ENCODE assay signal across 20 cellular contexts in genomic region chr18:31484461-31484860, GRCh38. TPM values are rescaled to one million over a fixed set of nuclear protein-coding genes. Genes with fewer than 3 reads are reported as not detected.
DNase-seq lines count a peak whose midpoint lies in the region; ATAC-seq, FAIRE-seq and TF ChIP-seq lines count a peak whose summit lies in the region.
"Had no signal": no experiment of that assay in that cellular context is flagged by ENCODE, and none has a peak within 500 bp of the region (broad histone marks: within the 10 kb centered on the region; RNA-seq: fewer than 3 reads in every experiment).

No MANE protein-coding gene starts in this region.

- no peak for DNase-seq in GM18507 (ENCODE audit: extremely low spot score, insufficient read length, low read depth)
- peak; percentile 64 for DNase-seq in epithelial cell of prostate (ENCODE audit: low read depth, low spot score)
- DNase-seq in left colon, result no peak
- no peak for DNase-seq in type B pancreatic cell (ENCODE audit: extremely low spot score, unreplicated experiment)
- DNase-seq in coronary artery (ENCODE audit: low spot score), result no peak
- no peak for DNase-seq in NCI-H446 (lab: John Stamatoyannopoulos, UW)
- DNase-seq in NCI-H526 treated with DMSO at 0.1 percent for 48 hours (lab: John Stamatoyannopoulos, UW), result no peak
- DNase-seq: Calu3; CD8-positive, alpha-beta T cell; DMS79 treated with DMSO at 0.1 percent for 48 hours; GF-D8; GOT3; H7; HFFc6; IMR-90 had no signal

- peak overlapping the region; percentile 9 for H3K4me3 Mint-ChIP-seq in type B pancreatic cell
- H3K4me3 Mint-ChIP-seq: B cell; CD8-positive, alpha-beta T cell; HFFc6 had no signal

- no peak overlapping the region for H3K4me3 ChIP-seq in coronary artery
- H3K4me3 ChIP-seq: BLaER1 treated with 17β-estradiol and CSF1 and Interleukin-3, amounts not matched to agents 10 nM and 100 nM had no signal

- H3K27ac Mint-ChIP-seq in type B pancreatic cell, result peak overlapping the region; percentile 77
- H3K27ac Mint-ChIP-seq: B cell; CD8-positive, alpha-beta T cell; HFFc6 had no signal

- peak; percentile 83 for ATAC-seq in left colon
- ATAC-seq: CD8-positive, alpha-beta T cell; HCT116 had no signal

- intact Hi-C loops in left colon (cut with DNase I, micrococcal nuclease), result no loop called here

- TF ChIP-seq CTCF in type B pancreatic cell (conservative IDR thresholded peaks at IDR 0.05) (no peak), coronary artery (IDR thresholded peaks at IDR 0.05) (no peak)

- H3K27me3 Mint-ChIP-seq in type B pancreatic cell, result no peaks in the 10 kb centered on the region

- peaks cover 4% of the 10 kb centered on the region for H3K9me3 Mint-ChIP-seq in type B pancreatic cell
- H3K9me3 Mint-ChIP-seq: CD8-positive, alpha-beta T cell had no signal

- peak overlapping the region; percentile 83 for H3K27ac ChIP-seq in epithelial cell of prostate
- H3K27ac ChIP-seq in coronary artery, result no peak overlapping the region
- H3K27ac ChIP-seq: BLaER1 treated with 17β-estradiol and CSF1 and Interleukin-3, amounts not matched to agents 10 nM and 100 nM had no signal

- H3K4me1 Mint-ChIP-seq in type B pancreatic cell (ENCODE audit: unreplicated experiment), result peaks cover 24% of the 10 kb centered on the region
- H3K4me1 Mint-ChIP-seq: B cell had no signal

- peak; percentile 15 for FAIRE-seq in GM18507 (lab: Jason Lieb, UNC)
- FAIRE-seq: HTR-8/SVneo had no signal

- H3K36me3 Mint-ChIP-seq in type B pancreatic cell, result no peaks in the 10 kb centered on the region
- H3K36me3 Mint-ChIP-seq: CD8-positive, alpha-beta T cell had no signal

RNA-seq across cellular contexts. Expression of gene DSG2, which starts 13.5 kb away (rescaled TPM):
- 100 to 1,000 TPM; 311 to 330 TPM for total RNA-seq in left colon
- total RNA-seq in type B pancreatic cell (ENCODE audit: low replicate concordance), result 117 and 272 TPM in 2 replicates
- total RNA-seq: B cell; CD8-positive, alpha-beta T cell; HFFc6 had no signal

RNA-seq across cellular contexts. Expression of gene DSG3, which starts 36.9 kb away (rescaled TPM):
- total RNA-seq in left colon (under 1 TPM; 0.15 to 0.20 TPM), type B pancreatic cell (ENCODE audit: low replicate concordance) (1.1 and 4.5 TPM in 2 replicates)
- total RNA-seq: A172; B cell; CD8-positive, alpha-beta T cell; H7; HFFc6; IMR-90 had no signal
